Comparison of ENCODE assay signal across 9 cellular contexts in genomic region chr19:16112778-16113177, GRCh38. TPM values are rescaled to one million over a fixed set of nuclear protein-coding genes. Genes with fewer than 3 reads are reported as not detected.
DNase-seq lines count a peak whose midpoint lies in the region; TF ChIP-seq lines count a peak whose summit lies in the region.
"Had no signal": no experiment of that assay in that cellular context is flagged by ENCODE, and none has a peak within 500 bp of the region (broad histone marks: within the 10 kb centered on the region; RNA-seq: fewer than 3 reads in every experiment).

No MANE protein-coding gene starts in this region.

- H3K4me3 ChIP-seq in hepatocyte = peak overlapping the region; percentile 59
- peak overlapping the region; percentile 62 to 97 for H3K4me3 ChIP-seq in stomach smooth muscle (ENCODE audit: low read length in 2 of 2)

- H3K4me1 Mint-ChIP-seq in activated CD4-positive, alpha-beta T cell treated with anti-CD3 and anti-CD28 coated beads, Interleukin-2, amount 10 ng/mL, durations not matched to agents 24 days and 14 days = peaks cover 34% of the 10 kb centered on the region

- H3K27me3 Mint-ChIP-seq in activated CD4-positive, alpha-beta T cell treated with anti-CD3 and anti-CD28 coated beads, Interleukin-2, amount 10 ng/mL, durations not matched to agents 24 days and 14 days = no peaks in the 10 kb centered on the region

- no peaks in the 10 kb centered on the region for H3K9me3 ChIP-seq in hepatocyte (ENCODE audit: low read depth)
- H3K9me3 ChIP-seq in stomach smooth muscle (ENCODE audit: control insufficient read depth in 2 of 2, low read length in 2 of 2) = no peaks in the 10 kb centered on the region

- peak overlapping the region; percentile 95 for H3K4me2 ChIP-seq in hepatocyte

- H3K27me3 ChIP-seq in hepatocyte (no peaks in the 10 kb centered on the region), stomach smooth muscle (ENCODE audit: control insufficient read depth in 1 of 2, insufficient read depth in 2 of 2, low read length in 2 of 2) (no peaks in the 10 kb centered on the region)

- H3K9me2 ChIP-seq in hepatocyte (replicated peaks; ENCODE audit: insufficient read depth) = no peaks in the 10 kb centered on the region

- H3K36me3 ChIP-seq in hepatocyte (replicated peaks; ENCODE audit: insufficient read depth, low read depth) = no peaks in the 10 kb centered on the region
- H3K36me3 ChIP-seq in stomach smooth muscle (ENCODE audit: control insufficient read depth in 2 of 2, insufficient read depth in 2 of 2, low read length in 2 of 2) = peaks cover 0 to 6% of the 10 kb centered on the region in 2 donors

- H3K9ac ChIP-seq in stomach smooth muscle (ENCODE audit: low read length in 2 of 2) = peak overlapping the region in 1 of 2 donors; percentile 98

- no peak for TF ChIP-seq CTCF in hepatocyte (IDR thresholded peaks at IDR 0.05; ENCODE audit: poor library complexity)

- H2AFZ ChIP-seq in hepatocyte = no peak overlapping the region

- peak overlapping the region; percentile 84 for H3K27ac ChIP-seq in hepatocyte
- H3K27ac ChIP-seq in stomach smooth muscle (ENCODE audit: low read length) = peak overlapping the region; percentile 89

- peak overlapping the region; percentile 95 for H3K27ac Mint-ChIP-seq in activated CD4-positive, alpha-beta T cell treated with anti-CD3 and anti-CD28 coated beads, Interleukin-2, amount 10 ng/mL, durations not matched to agents 24 days and 14 days

- DNase-seq in activated CD4-positive, alpha-beta T cell treated with anti-CD3 and anti-CD28 coated beads, Interleukin-2, amount 10 ng/mL, durations not matched to agents 24 days and 14 days = peak; percentile 63
- DNase-seq in activated CD4-positive, alpha-beta T cell treated with anti-CD3 and anti-CD28 coated beads, Interleukin-2, amount 50 U/mL, for 1 hour = no peak
- DNase-seq in UCSD-AML1 (lab: John Stamatoyannopoulos, UW; ENCODE audit: unreplicated experiment) (peak; percentile 51), hepatocyte (ENCODE audit: low spot score) (no peak), G401 (ENCODE audit: low spot score) (no peak), hepatic stellate cell (ENCODE audit: low spot score) (no peak), A172 (ENCODE audit: low spot score) (no peak)
- DNase-seq: NCI-H1930 had no signal

- intact Hi-C loops in activated CD4-positive, alpha-beta T cell treated with anti-CD3 and anti-CD28 coated beads, Interleukin-2, amount 10 ng/mL, durations not matched to agents 24 days and 14 days (cut with micrococcal nuclease) = no loop called here

- peaks cover 56% of the 10 kb centered on the region for H3K79me2 ChIP-seq in hepatocyte

- H3K36me3 Mint-ChIP-seq in activated CD4-positive, alpha-beta T cell treated with anti-CD3 and anti-CD28 coated beads, Interleukin-2, amount 10 ng/mL, durations not matched to agents 24 days and 14 days (ENCODE audit: low read depth) = peaks cover 30% of the 10 kb centered on the region

- WGBS in hepatocyte (ENCODE audit: low lambda C conversion rate, missing lambda C conversion rate) = 61% methylated on average over 2 of the region's 2 CpGs

- H4K20me1 ChIP-seq in hepatocyte (ENCODE audit: insufficient read depth, poor library complexity, severe bottlenecking) = peaks cover 9% of the 10 kb centered on the region

- H3K4me1 ChIP-seq in hepatocyte (ENCODE audit: insufficient read depth) (peaks cover 12% of the 10 kb centered on the region), stomach smooth muscle (ENCODE audit: control insufficient read depth, insufficient read depth, low read length) (peaks cover 25% of the 10 kb centered on the region)

- no peaks in the 10 kb centered on the region for H3K9me3 Mint-ChIP-seq in activated CD4-positive, alpha-beta T cell treated with anti-CD3 and anti-CD28 coated beads, Interleukin-2, amount 10 ng/mL, durations not matched to agents 24 days and 14 days

- in situ Hi-C loops in G401 (cut with HindIII; ENCODE audit: low sequenced_read_pairs) = no loop called here

- H3K4me3 Mint-ChIP-seq in activated CD4-positive, alpha-beta T cell treated with anti-CD3 and anti-CD28 coated beads, Interleukin-2, amount 10 ng/mL, durations not matched to agents 24 days and 14 days = peak overlapping the region; percentile 95

RNA-seq across cellular contexts. Expression of gene RAB8A, which starts 1.1 kb away (rescaled TPM):
- 227 and 247 TPM in 2 replicates for total RNA-seq in activated CD4-positive, alpha-beta T cell treated with anti-CD3 and anti-CD28 coated beads, Interleukin-2, amount 10 ng/mL, durations not matched to agents 24 days and 14 days
- 60.2 and 77.0 TPM in 2 replicates for total RNA-seq in hepatocyte
- 84.4 and 89.5 TPM in 2 replicates for polyA plus RNA-seq in hepatocyte
- 92.9 and 111 TPM in 2 replicates for total RNA-seq in G401 (2014; rRNA removed; shearing (Covaris generic))
- 60.3 and 60.8 TPM in 2 replicates for total RNA-seq in A172 (2014; rRNA removed; shearing (Covaris generic))

RNA-seq across cellular contexts. Expression of gene HSH2D, which starts 30.7 kb away (rescaled TPM):
- 22.7 and 23.1 TPM in 2 replicates for total RNA-seq in activated CD4-positive, alpha-beta T cell treated with anti-CD3 and anti-CD28 coated beads, Interleukin-2, amount 10 ng/mL, durations not matched to agents 24 days and 14 days
- total RNA-seq in hepatocyte = 4.0 and 6.1 TPM in 2 replicates
- polyA plus RNA-seq in hepatocyte = 3.5 and 3.7 TPM in 2 replicates
- not detected in 2 replicates for total RNA-seq in G401 (2014; rRNA removed; shearing (Covaris generic))
- total RNA-seq in A172 (2014; rRNA removed; shearing (Covaris generic)) = not detected in 2 replicates

RNA-seq across cellular contexts. Expression of gene TPM4, which starts 36.5 kb away (rescaled TPM):
- 283 and 291 TPM in 2 replicates for total RNA-seq in activated CD4-positive, alpha-beta T cell treated with anti-CD3 and anti-CD28 coated beads, Interleukin-2, amount 10 ng/mL, durations not matched to agents 24 days and 14 days
- 405 and 417 TPM in 2 replicates for total RNA-seq in hepatocyte
- polyA plus RNA-seq in hepatocyte = 337 and 344 TPM in 2 replicates
- 367 and 385 TPM in 2 replicates for total RNA-seq in G401 (2014; rRNA removed; shearing (Covaris generic))
- total RNA-seq in A172 (2014; rRNA removed; shearing (Covaris generic)) = 1,516 and 1,534 TPM in 2 replicates

Comparison
In these comparisons a context has a peak if more than half of its experiments do, and no peak if none do; other contexts are left out.
1. DNase-seq: peak in activated CD4-positive, alpha-beta T cell treated with anti-CD3 and anti-CD28 coated beads, Interleukin-2, amount 10 ng/mL, durations not matched to agents 24 days and 14 days (single experiment) and UCSD-AML1 (single experiment); none in activated CD4-positive, alpha-beta T cell treated with anti-CD3 and anti-CD28 coated beads, Interleukin-2, amount 50 U/mL, for 1 hour (single experiment), hepatocyte (single experiment), G401 (single experiment), hepatic stellate cell (single experiment) and A172 (single experiment).